In the genomic region with DNA sequence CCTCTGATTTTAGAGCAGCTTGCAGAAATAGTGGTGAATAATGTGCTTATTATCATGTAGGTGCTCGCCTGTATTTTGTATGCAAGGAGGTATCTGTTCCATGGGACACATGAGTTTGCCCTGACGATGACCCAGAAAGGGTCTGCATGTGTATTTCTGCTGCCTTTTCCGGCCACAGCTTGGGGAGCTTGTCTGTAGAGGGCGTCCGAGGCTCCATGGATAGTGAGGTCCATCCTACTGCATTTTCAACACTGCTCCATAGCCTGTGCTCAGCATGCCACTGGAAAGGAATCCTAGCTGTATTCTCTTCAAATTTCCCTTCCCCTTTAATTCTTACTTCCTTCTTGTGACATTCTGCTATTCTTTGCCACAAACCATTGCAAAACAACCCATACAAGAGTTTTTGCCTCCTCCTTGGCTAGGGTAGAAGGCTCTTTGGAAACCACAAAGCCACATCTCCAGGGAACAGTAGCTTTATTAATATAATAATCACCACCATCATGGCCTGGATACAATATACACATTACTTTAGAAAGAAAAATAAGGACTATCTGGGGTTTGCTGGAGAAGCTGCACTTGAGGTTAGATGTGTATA, we compare ENCODE assay signal across 17 cellular contexts.
DNase-seq lines count a peak whose midpoint lies in the region; ATAC-seq and TF ChIP-seq lines count a peak whose summit lies in the region.
"Had no signal": no experiment of that assay in that cellular context is flagged by ENCODE, and none has a peak within 500 bp of the region (broad histone marks: within the 10 kb centered on the region; RNA-seq: fewer than 3 reads in every experiment).

No MANE protein-coding gene starts in this region.

- TF ChIP-seq CTCF in astrocyte of the spinal cord (IDR thresholded peaks at IDR 0.05; ENCODE audit: low read depth, low read length): peak; percentile 6
- TF ChIP-seq CTCF in neural progenitor cell (IDR thresholded peaks at IDR 0.05): peak; percentile 48
- TF ChIP-seq CTCF in tibial artery (IDR thresholded peaks at IDR 0.05): no peak
- no peak for TF ChIP-seq CTCF in activated CD8-positive, alpha-beta T cell treated with anti-CD3 and anti-CD28 coated beads for 36 hours (IDR thresholded peaks at IDR 0.05)

- H3K27me3 ChIP-seq in neural progenitor cell: no peaks in the 10 kb centered on the region
- no peaks in the 10 kb centered on the region for H3K27me3 ChIP-seq in tibial artery
- H3K27me3 ChIP-seq: upper lobe of left lung had no signal

- peak; percentile 5 for DNase-seq in ELR (ENCODE audit: low read depth)
- peak; percentile 79 to 85 for DNase-seq in NCI-H1930 (lab: John Stamatoyannopoulos, UW)
- DNase-seq in astrocyte of the spinal cord (ENCODE audit: low read depth, low spot score): no peak
- DNase-seq in neural progenitor cell (ENCODE audit: low spot score): peak; percentile 48
- DNase-seq in tibial artery: no peak
- no peak for DNase-seq in nucleus accumbens (lab: John Stamatoyannopoulos, UW)
- DNase-seq in activated CD8-positive, alpha-beta T cell treated with anti-CD3 and anti-CD28 coated beads for 36 hours: no peak
- DNase-seq: central memory CD4-positive, alpha-beta T cell; foreskin fibroblast; KG1; NCI-H1436 treated with DMSO at 0.1 percent for 48 hours; NCI-H446 treated with DMSO at 0.1 percent for 48 hours; RPMI8226; T-helper 17 cell; upper lobe of left lung had no signal

- CTCF ChIA-PET in activated CD8-positive, alpha-beta T cell treated with anti-CD3 and anti-CD28 coated beads for 36 hours (lab: Charles Lee): interaction anchor here (1.6 kb wide), 1 partner anchor 17 kb away, joined by 6 read pairs; no protein-coding TSS in a partner anchor

- no peaks in the 10 kb centered on the region for H3K36me3 Mint-ChIP-seq in neural progenitor cell
- H3K36me3 Mint-ChIP-seq in activated CD8-positive, alpha-beta T cell treated with anti-CD3 and anti-CD28 coated beads for 36 hours (ENCODE audit: low read depth): no peaks in the 10 kb centered on the region
- H3K36me3 Mint-ChIP-seq: stimulated activated memory B cell treated with anti-CD40 and anti-IgM and Interleukin-4, amounts not matched to agents 10 μg/mL and 1 μg/mL and 100 μg/mL, for 72 hours had no signal

- H3K4me1 ChIP-seq in neural progenitor cell (peaks cover 8% of the 10 kb centered on the region), tibial artery (peaks cover 0 to 14% (median 0%) of the 10 kb centered on the region in 4 donors)

- H3K79me2 ChIP-seq in neural progenitor cell (ENCODE audit: low read depth): no peaks in the 10 kb centered on the region

- POLR2A ChIA-PET in activated CD8-positive, alpha-beta T cell treated with anti-CD3 and anti-CD28 coated beads for 36 hours (lab: Charles Lee): no interaction called here

- no peak overlapping the region for H3K27ac Mint-ChIP-seq in neural progenitor cell
- no peak overlapping the region for H3K27ac Mint-ChIP-seq in activated CD8-positive, alpha-beta T cell treated with anti-CD3 and anti-CD28 coated beads for 36 hours
- H3K27ac Mint-ChIP-seq: stimulated activated memory B cell treated with anti-CD40 and anti-IgM and Interleukin-4, amounts not matched to agents 10 μg/mL and 1 μg/mL and 100 μg/mL, for 72 hours; T-helper 17 cell had no signal

- no peaks in the 10 kb centered on the region for H3K4me1 Mint-ChIP-seq in neural progenitor cell
- H3K4me1 Mint-ChIP-seq in activated CD8-positive, alpha-beta T cell treated with anti-CD3 and anti-CD28 coated beads for 36 hours (ENCODE audit: low read depth): no peaks in the 10 kb centered on the region
- H3K4me1 Mint-ChIP-seq: stimulated activated memory B cell treated with anti-CD40 and anti-IgM and Interleukin-4, amounts not matched to agents 10 μg/mL and 1 μg/mL and 100 μg/mL, for 72 hours; T-helper 17 cell had no signal

- intact Hi-C loops in tibial artery (cut with DNase I; ENCODE audit: low total_unique reads): no loop called here
- intact Hi-C loops in activated CD8-positive, alpha-beta T cell treated with anti-CD3 and anti-CD28 coated beads for 36 hours (cut with micrococcal nuclease): no loop called here

- H3K4me3 ChIP-seq in astrocyte of the spinal cord (ENCODE audit: low read depth, low read length): no peak overlapping the region
- no peak overlapping the region for H3K4me3 ChIP-seq in neural progenitor cell
- H3K4me3 ChIP-seq in tibial artery: no peak overlapping the region
- H3K4me3 ChIP-seq: upper lobe of left lung had no signal

- H2AFZ ChIP-seq in neural progenitor cell (replicated peaks): no peak overlapping the region

- no peaks in the 10 kb centered on the region for H3F3A ChIP-seq in neural progenitor cell (ENCODE audit: low read depth)

- H3K27me3 Mint-ChIP-seq in neural progenitor cell (ENCODE audit: insufficient read depth, low read depth): no peaks in the 10 kb centered on the region
- peaks cover 2% of the 10 kb centered on the region for H3K27me3 Mint-ChIP-seq in activated CD8-positive, alpha-beta T cell treated with anti-CD3 and anti-CD28 coated beads for 36 hours
- H3K27me3 Mint-ChIP-seq: stimulated activated memory B cell treated with anti-CD40 and anti-IgM and Interleukin-4, amounts not matched to agents 10 μg/mL and 1 μg/mL and 100 μg/mL, for 72 hours had no signal

- H3K4me2 ChIP-seq in neural progenitor cell: no peak overlapping the region

- H3K9me3 ChIP-seq in neural progenitor cell (ENCODE audit: low read depth) (no peaks in the 10 kb centered on the region), tibial artery (no peaks in the 10 kb centered on the region)
- H3K9me3 ChIP-seq: upper lobe of left lung had no signal

- no peaks in the 10 kb centered on the region for H3K36me3 ChIP-seq in neural progenitor cell
- H3K36me3 ChIP-seq in tibial artery: no peaks in the 10 kb centered on the region
- H3K36me3 ChIP-seq: upper lobe of left lung had no signal

- H3K4me3 Mint-ChIP-seq in neural progenitor cell: no peak overlapping the region
- no peak overlapping the region for H3K4me3 Mint-ChIP-seq in activated CD8-positive, alpha-beta T cell treated with anti-CD3 and anti-CD28 coated beads for 36 hours
- H3K4me3 Mint-ChIP-seq: stimulated activated memory B cell treated with anti-CD40 and anti-IgM and Interleukin-4, amounts not matched to agents 10 μg/mL and 1 μg/mL and 100 μg/mL, for 72 hours; T-helper 17 cell had no signal

- H3K27ac ChIP-seq in neural progenitor cell: no peak overlapping the region
- no peak overlapping the region for H3K27ac ChIP-seq in tibial artery
- H3K27ac ChIP-seq: upper lobe of left lung had no signal

- in situ Hi-C loops in astrocyte of the spinal cord (cut with HindIII; ENCODE audit: low sequenced_read_pairs): no loop called here

- H3K9me3 Mint-ChIP-seq in neural progenitor cell: no peaks in the 10 kb centered on the region
- no peaks in the 10 kb centered on the region for H3K9me3 Mint-ChIP-seq in activated CD8-positive, alpha-beta T cell treated with anti-CD3 and anti-CD28 coated beads for 36 hours
- H3K9me3 Mint-ChIP-seq: stimulated activated memory B cell treated with anti-CD40 and anti-IgM and Interleukin-4, amounts not matched to agents 10 μg/mL and 1 μg/mL and 100 μg/mL, for 72 hours had no signal

- no peak overlapping the region for H3K9ac ChIP-seq in neural progenitor cell

- H4K20me1 ChIP-seq in neural progenitor cell (ENCODE audit: low read depth): peaks cover 3% of the 10 kb centered on the region

- ATAC-seq in GM21423 (IDR thresholded peaks at IDR 0.05; ENCODE audit: unreplicated experiment): no peak
- ATAC-seq in activated CD8-positive, alpha-beta T cell treated with anti-CD3 and anti-CD28 coated beads for 36 hours: no peak
- ATAC-seq: stimulated activated memory B cell treated with anti-CD40 and anti-IgM and Interleukin-4, amounts not matched to agents 10 μg/mL and 1 μg/mL and 100 μg/mL, for 72 hours; T-helper 17 cell had no signal

Comparison
In these comparisons a context has a peak if more than half of its experiments do, and no peak if none do; other contexts are left out.
1. DNase-seq: peak in ELR (single experiment), NCI-H1930 (2 of 2) and neural progenitor cell (single experiment); none in astrocyte of the spinal cord (single experiment), tibial artery (0 of 2), nucleus accumbens (0 of 56) and activated CD8-positive, alpha-beta T cell treated with anti-CD3 and anti-CD28 coated beads for 36 hours (single experiment).
2. CTCF ChIP-seq: peak in astrocyte of the spinal cord (single experiment) and neural progenitor cell (single experiment); none in tibial artery (0 of 2) and activated CD8-positive, alpha-beta T cell treated with anti-CD3 and anti-CD28 coated beads for 36 hours (single experiment).